Comparison of ENCODE assay signal across 8 cellular contexts in the genomic region with DNA sequence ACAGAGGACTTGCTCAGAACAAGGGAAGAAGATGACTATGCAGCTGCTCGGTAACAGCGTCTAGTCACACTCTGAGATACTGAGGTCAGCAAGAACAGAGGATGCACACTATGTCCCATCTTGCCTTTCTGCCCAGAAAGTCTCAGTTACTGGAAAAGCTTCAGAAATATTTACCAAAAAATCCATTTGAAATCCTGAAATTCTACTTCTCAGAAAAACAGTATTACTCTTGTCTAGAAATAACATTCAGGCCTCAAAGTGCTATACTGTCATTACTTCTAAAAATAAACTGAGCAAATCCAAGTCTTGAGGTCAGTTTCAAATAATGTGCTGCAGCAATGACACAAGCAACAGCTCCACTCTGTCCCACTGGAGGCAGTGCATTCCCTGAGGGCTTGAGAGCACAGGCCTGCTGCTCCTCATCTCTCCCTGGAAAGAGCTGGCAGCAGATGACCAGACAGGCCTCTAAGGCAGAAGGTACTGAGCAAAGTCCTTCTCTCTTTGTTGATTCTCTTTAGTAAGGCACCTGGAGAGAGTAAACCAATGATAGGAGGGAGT.
DNase-seq lines count a peak whose midpoint lies in the region; ATAC-seq, FAIRE-seq and TF ChIP-seq lines count a peak whose summit lies in the region.

No MANE protein-coding gene starts in this region.

- TF ChIP-seq CTCF in astrocyte of the spinal cord (IDR thresholded peaks at IDR 0.05; ENCODE audit: low read depth, low read length) (peak; percentile 49), kidney (IDR thresholded peaks at IDR 0.05; ENCODE audit: borderline replicate concordance, extremely low read depth, insufficient read depth) (peak; percentile 18)

- H3K27ac ChIP-seq in kidney (ENCODE audit: low read depth in 2 of 2, low read length in 2 of 2): peak overlapping the region in 1 of 2 donors; percentile 5

- peaks cover 0 to 4% of the 10 kb centered on the region in 2 donors for H3K4me1 ChIP-seq in kidney (ENCODE audit: control insufficient read depth in 1 of 2, insufficient read depth in 1 of 2, low read depth in 1 of 2, low read length in 2 of 2)

- H3K4me3 ChIP-seq in astrocyte of the spinal cord (ENCODE audit: low read depth, low read length) (no peak overlapping the region), kidney (ENCODE audit: low read length in 2 of 2) (no peak overlapping the region)

- in situ Hi-C loops in G401 (cut with HindIII; ENCODE audit: low sequenced_read_pairs): no loop called here
- in situ Hi-C loops in astrocyte of the spinal cord (cut with HindIII; ENCODE audit: low sequenced_read_pairs): no loop called here

- H3K9me3 ChIP-seq in kidney (ENCODE audit: control insufficient read depth in 1 of 2, low read length in 2 of 2): no peaks in the 10 kb centered on the region

- no peak for FAIRE-seq in kidney (lab: Jason Lieb, UNC)

- H3K9ac ChIP-seq in kidney (ENCODE audit: low read length in 2 of 2): no peak overlapping the region

- DNase-seq in G401 (ENCODE audit: low spot score) (peak; percentile 61), NAMALWA (ENCODE audit: low spot score) (peak; percentile 40), astrocyte of the spinal cord (ENCODE audit: low read depth, low spot score) (peak; percentile 79), kidney (peak; percentile 82), superior temporal gyrus (ENCODE audit: extremely low spot score) (peak; percentile 50), dermis blood vessel endothelial cell (no peak), NCI-H1694 (lab: John Stamatoyannopoulos, UW) (no peak)

- ATAC-seq in HG03469 (IDR thresholded peaks at IDR 0.05; ENCODE audit: unreplicated experiment): no peak

- no peaks in the 10 kb centered on the region for H3K36me3 ChIP-seq in kidney (ENCODE audit: control insufficient read depth in 1 of 2, insufficient read depth in 2 of 2, low read length in 2 of 2)

- intact Hi-C loops in kidney (cut with DNase I): no loop called here

Comparison
In these comparisons a context has a peak if more than half of its experiments do, and no peak if none do; other contexts are left out.
1. DNase-seq: peak in G401 (single experiment), NAMALWA (single experiment), astrocyte of the spinal cord (single experiment), kidney (single experiment) and superior temporal gyrus (single experiment); none in dermis blood vessel endothelial cell (single experiment) and NCI-H1694 (single experiment).